ENCODE assay signal across 11 cellular contexts in genomic region chr12:16604853-16605252, GRCh38. TPM values are rescaled to one million over a fixed set of nuclear protein-coding genes. Genes with fewer than 3 reads are reported as not detected.
A peak's percentile ranks its signal among the peaks of the same experiment; 100 is the strongest.
DNase-seq lines count a peak whose midpoint lies in the region; ATAC-seq and TF ChIP-seq lines count a peak whose summit lies in the region.
"Had no signal": no experiment of that assay in that cellular context is flagged by ENCODE, and none has a peak within 500 bp of the region (broad histone marks: within the 10 kb centered on the region; RNA-seq: fewer than 3 reads in every experiment).

No MANE protein-coding gene starts in this region.

- H3K27ac ChIP-seq in WERI-Rb-1 (peak overlapping the region; percentile 1), right cardiac atrium (ENCODE audit: low read length) (peak overlapping the region; percentile 66), psoas muscle (no peak overlapping the region)
- H3K27ac ChIP-seq: C4-2B had no signal

- H3K36me3 ChIP-seq in ES-I3 (ENCODE audit: insufficient read depth, low read length) (no peaks in the 10 kb centered on the region), WERI-Rb-1 (peaks cover under 1% of the 10 kb centered on the region), psoas muscle (ENCODE audit: insufficient read depth in 1 of 2, low read depth in 1 of 2) (no peaks in the 10 kb centered on the region)

- no peaks in the 10 kb centered on the region for H3K27me3 ChIP-seq in WERI-Rb-1 (ENCODE audit: insufficient read depth, low read depth, severe bottlenecking)
- H3K27me3 ChIP-seq in right cardiac atrium (ENCODE audit: control insufficient read depth, insufficient read depth), result no peaks in the 10 kb centered on the region
- peaks cover 0 to 34% (median 4%) of the 10 kb centered on the region in 3 donors for H3K27me3 ChIP-seq in psoas muscle (ENCODE audit: insufficient read depth in 3 of 3, low read length in 2 of 3)

- H3K9ac ChIP-seq in ES-I3 (ENCODE audit: low read depth, low read length), result peak overlapping the region; percentile 19; the same call in 1 of the 2 replicates

- H3K4me3 ChIP-seq in WERI-Rb-1 (ENCODE audit: low read depth, low read length) (peak overlapping the region; percentile 80), right cardiac atrium (ENCODE audit: low read length) (peak overlapping the region; percentile 82), psoas muscle (peak overlapping the region; percentile 59)

- 6% methylated on average over 17 of the region's 17 CpGs for WGBS in right cardiac atrium
- 28 to 38% (median 33%) methylated on average over 17 of the region's 17 CpGs for WGBS in psoas muscle, 3 donors

- TF ChIP-seq CTCF in WERI-Rb-1 (IDR thresholded peaks at IDR 0.05; ENCODE audit: low read depth, low read length), result no peak
- no peak for TF ChIP-seq CTCF in psoas muscle (IDR thresholded peaks at IDR 0.05)

- H3K4me1 ChIP-seq in ES-I3 (ENCODE audit: insufficient read depth, low read length) (peaks cover 35% of the 10 kb centered on the region), right cardiac atrium (ENCODE audit: control insufficient read depth, insufficient read depth, low read length) (no peaks in the 10 kb centered on the region), psoas muscle (no peaks in the 10 kb centered on the region)

- peak; percentile 34 to 35 for ATAC-seq in right cardiac atrium
- ATAC-seq in psoas muscle, result no peak
- ATAC-seq in GM18868 (IDR thresholded peaks at IDR 0.05; ENCODE audit: unreplicated experiment), result no peak
- no peak for ATAC-seq in GM19035 (IDR thresholded peaks at IDR 0.05; ENCODE audit: unreplicated experiment)

- intact Hi-C loops in right cardiac atrium (cut with DNase I), result no loop called here
- intact Hi-C loops in psoas muscle (cut with DNase I), result no loop called here

- DNase-seq in WERI-Rb-1 (peak; percentile 41), right cardiac atrium (peak; percentile 18 to 59 (median 48)), psoas muscle (no peak), NCI-H524 (lab: John Stamatoyannopoulos, UW) (no peak), AG08396 (ENCODE audit: low spot score) (no peak)
- DNase-seq: activated CD4-positive, alpha-beta T cell treated with anti-CD3 and anti-CD28 coated beads, Interleukin-2, amount 50 U/mL, for 4 hours; RPMI8226 had no signal

- H3K9me3 ChIP-seq in ES-I3 (ENCODE audit: control insufficient read depth, insufficient read depth, low read length) (no peaks in the 10 kb centered on the region), WERI-Rb-1 (ENCODE audit: severe bottlenecking) (no peaks in the 10 kb centered on the region), right cardiac atrium (ENCODE audit: control insufficient read depth, low read length) (no peaks in the 10 kb centered on the region), psoas muscle (no peaks in the 10 kb centered on the region)

RNA-seq across cellular contexts. Expression of gene LMO3, which starts 1.1 kb away (rescaled TPM):
- total RNA-seq in right cardiac atrium (10 to 100 TPM in 1 of 4 donors, 1 to 10 TPM in 3; 4.5 to 13.0 (median 6.3) TPM), psoas muscle (1 to 10 TPM in 2 of 4 donors, under 1 TPM in 2; 0.10 to 2.8 (median 1.3) TPM)
- polyA plus RNA-seq in right cardiac atrium (4.3 TPM), psoas muscle (1 to 10 TPM in 1 of 3 donors, under 1 TPM in 2; 0.17 to 1.4 (median 0.51) TPM)

Comparison
In these comparisons a context has a peak if more than half of its experiments do, and no peak if none do; other contexts are left out.
1. DNase-seq: peak in WERI-Rb-1 (single experiment) and right cardiac atrium (3 of 3); none in psoas muscle (0 of 2), NCI-H524 (0 of 2) and AG08396 (single experiment).
2. ATAC-seq: peak in right cardiac atrium (2 of 2); none in psoas muscle (0 of 4), GM18868 (single experiment) and GM19035 (single experiment).
3. Peak in every context shown above with its lines, with median percentiles within 50 percentile points of each other: H3K4me3 ChIP-seq.